In genomic region chr1:30040081-30041019, GRCh38 we compare ENCODE assay signal across 15 cellular contexts.
A peak's percentile ranks its signal among the peaks of the same experiment; 100 is the strongest.
DNase-seq lines count a peak whose midpoint lies in the region; ATAC-seq and TF ChIP-seq lines count a peak whose summit lies in the region.
"Had no signal": no experiment of that assay in that cellular context is flagged by ENCODE, and none has a peak within 500 bp of the region (broad histone marks: within the 10 kb centered on the region; RNA-seq: fewer than 3 reads in every experiment).

No MANE protein-coding gene starts in this region.

- H3K36me3 Mint-ChIP-seq in stimulated activated memory B cell treated with anti-CD40 and anti-IgM and Interleukin-4, amounts not matched to agents 10 μg/mL and 1 μg/mL and 100 μg/mL, for 72 hours: no peaks in the 10 kb centered on the region
- H3K36me3 Mint-ChIP-seq: CD4-positive, CD25-positive, alpha-beta regulatory T cell had no signal

- H3K36me3 ChIP-seq in colonic mucosa: no peaks in the 10 kb centered on the region
- H3K36me3 ChIP-seq in hepatocyte (replicated peaks; ENCODE audit: insufficient read depth, low read depth): no peaks in the 10 kb centered on the region

- TF ChIP-seq CTCF in colonic mucosa (IDR thresholded peaks at IDR 0.05) (no peak), hepatocyte (IDR thresholded peaks at IDR 0.05; ENCODE audit: poor library complexity) (no peak)

- H3K4me1 Mint-ChIP-seq in stimulated activated memory B cell treated with anti-CD40 and anti-IgM and Interleukin-4, amounts not matched to agents 10 μg/mL and 1 μg/mL and 100 μg/mL, for 72 hours: no peaks in the 10 kb centered on the region
- H3K4me1 Mint-ChIP-seq: GM23338 had no signal

- no peaks in the 10 kb centered on the region for H4K20me1 ChIP-seq in hepatocyte (ENCODE audit: insufficient read depth, poor library complexity, severe bottlenecking)
- H4K20me1 ChIP-seq: BLaER1 treated with 17β-estradiol and CSF1 and Interleukin-3, amounts not matched to agents 10 nM and 100 nM had no signal

- ATAC-seq in stimulated activated memory B cell treated with anti-CD40 and anti-IgM and Interleukin-4, amounts not matched to agents 10 μg/mL and 1 μg/mL and 100 μg/mL, for 72 hours: no peak
- ATAC-seq: GM12878, GM23338 had no signal

- H3K27me3 Mint-ChIP-seq in stimulated activated memory B cell treated with anti-CD40 and anti-IgM and Interleukin-4, amounts not matched to agents 10 μg/mL and 1 μg/mL and 100 μg/mL, for 72 hours: peaks cover 31% of the 10 kb centered on the region
- H3K27me3 Mint-ChIP-seq: CD4-positive, CD25-positive, alpha-beta regulatory T cell had no signal

- intact Hi-C loops in colonic mucosa (cut with DNase I): no loop called here

- H3K9me2 ChIP-seq in hepatocyte (replicated peaks; ENCODE audit: insufficient read depth): no peaks in the 10 kb centered on the region

- DNase-seq in activated CD8-positive, alpha-beta memory T cell treated with anti-CD3 and anti-CD28 coated beads for 24 hours: peak; percentile 33
- DNase-seq in activated CD8-positive, alpha-beta memory T cell treated with anti-CD3 and anti-CD28 coated beads, Interleukin-2, amount 50 U/mL, for 48 hours: no peak
- DNase-seq in colonic mucosa (peak; percentile 11), hepatocyte (ENCODE audit: low spot score) (no peak), ureter (ENCODE audit: low spot score) (peak; percentile 38), NCI-H1436 (lab: John Stamatoyannopoulos, UW) (no peak)
- no peak for DNase-seq in activated effector memory CD4-positive, alpha-beta T cell treated with anti-CD3 and anti-CD28 coated beads, Interleukin-2, amount 50 U/mL, for 16 hours
- DNase-seq: 8988T; CD4-positive, CD25-positive, alpha-beta regulatory T cell; DMS 273 treated with DMSO at 0.1 percent for 48 hours; H9 had no signal

- no peak overlapping the region for H2AFZ ChIP-seq in hepatocyte
- H2AFZ ChIP-seq: GM23338 had no signal

- no peaks in the 10 kb centered on the region for H3K79me2 ChIP-seq in hepatocyte

- H3K4me2 ChIP-seq in hepatocyte: no peak overlapping the region
- H3K4me2 ChIP-seq: BLaER1 treated with 17β-estradiol and CSF1 and Interleukin-3, amounts not matched to agents 10 nM and 100 nM; GM23338 had no signal

- peaks cover 7% of the 10 kb centered on the region for H3K9me3 Mint-ChIP-seq in stimulated activated memory B cell treated with anti-CD40 and anti-IgM and Interleukin-4, amounts not matched to agents 10 μg/mL and 1 μg/mL and 100 μg/mL, for 72 hours

- no peaks in the 10 kb centered on the region for H3K4me1 ChIP-seq in colonic mucosa
- H3K4me1 ChIP-seq in hepatocyte (ENCODE audit: insufficient read depth): peaks cover 12% of the 10 kb centered on the region

- H3K4me3 Mint-ChIP-seq in stimulated activated memory B cell treated with anti-CD40 and anti-IgM and Interleukin-4, amounts not matched to agents 10 μg/mL and 1 μg/mL and 100 μg/mL, for 72 hours: no peak overlapping the region
- H3K4me3 Mint-ChIP-seq: GM23338, H9 had no signal

- 90% methylated on average over 8 of the region's 8 CpGs for WGBS in hepatocyte (ENCODE audit: low lambda C conversion rate, missing lambda C conversion rate)

- H3K27ac ChIP-seq in colonic mucosa (no peak overlapping the region), hepatocyte (peak overlapping the region; percentile 66)
- H3K27ac ChIP-seq: BLaER1 treated with 17β-estradiol and CSF1 and Interleukin-3, amounts not matched to agents 10 nM and 100 nM had no signal

- H3K4me3 ChIP-seq in colonic mucosa (no peak overlapping the region), hepatocyte (no peak overlapping the region)
- H3K4me3 ChIP-seq: BLaER1 treated with 17β-estradiol and CSF1 and Interleukin-3, amounts not matched to agents 10 nM and 100 nM; GM12878; GM23338 had no signal

- H3K27me3 ChIP-seq in colonic mucosa: no peaks in the 10 kb centered on the region
- H3K27me3 ChIP-seq in hepatocyte: no peaks in the 10 kb centered on the region
- H3K27me3 ChIP-seq: BLaER1 treated with 17β-estradiol and CSF1 and Interleukin-3, amounts not matched to agents 10 nM and 100 nM had no signal

- H3K9me3 ChIP-seq in colonic mucosa (no peaks in the 10 kb centered on the region), hepatocyte (ENCODE audit: low read depth) (no peaks in the 10 kb centered on the region)

- no peak overlapping the region for H3K9ac ChIP-seq in colonic mucosa (ENCODE audit: low read depth in 2 of 2, low read length in 2 of 2)
- H3K9ac ChIP-seq: BLaER1 treated with 17β-estradiol and CSF1 and Interleukin-3, amounts not matched to agents 10 nM and 100 nM had no signal

- H3K27ac Mint-ChIP-seq in stimulated activated memory B cell treated with anti-CD40 and anti-IgM and Interleukin-4, amounts not matched to agents 10 μg/mL and 1 μg/mL and 100 μg/mL, for 72 hours: no peak overlapping the region
- H3K27ac Mint-ChIP-seq: CD4-positive, CD25-positive, alpha-beta regulatory T cell; GM23338 had no signal

Comparison
In these comparisons a context has a peak if more than half of its experiments do, and no peak if none do; other contexts are left out.
1. DNase-seq: peak in activated CD8-positive, alpha-beta memory T cell treated with anti-CD3 and anti-CD28 coated beads for 24 hours (single experiment), colonic mucosa (single experiment) and ureter (single experiment); none in activated CD8-positive, alpha-beta memory T cell treated with anti-CD3 and anti-CD28 coated beads, Interleukin-2, amount 50 U/mL, for 48 hours (single experiment), hepatocyte (single experiment), activated effector memory CD4-positive, alpha-beta T cell treated with anti-CD3 and anti-CD28 coated beads, Interleukin-2, amount 50 U/mL, for 16 hours (single experiment) and NCI-H1436 (single experiment).